Comparison of ENCODE assay signal across 1 cellular context in genomic region chr14:23301969-23302289, GRCh38.
TF ChIP-seq lines count a peak whose summit lies in the region.

No MANE protein-coding gene starts in this region.

TF ChIP-seq in HepG2, 621 proteins besides CTCF, POLR2A, EP300 and RAD21 (continued from another document and continues in another):
- TF ChIP-seq NFAT5 (CRISPR knock-in tag; IDR thresholded peaks at IDR 0.05), result peak; percentile 92; the same call in 1 of the 2 replicates
- 0 out of 2 replicates have a peak, but pooled peaks have one; percentile 56 for TF ChIP-seq ZBTB33 (CRISPR knock-in tag; IDR thresholded peaks at IDR 0.05)
- peak; percentile 92; the same call in 1 of the 2 replicates for TF ChIP-seq WIZ (CRISPR knock-in tag; IDR thresholded peaks at IDR 0.05)
- TF ChIP-seq IKZF5 (CRISPR knock-in tag; IDR thresholded peaks at IDR 0.05), result peak; percentile 95; the same call in 1 of the 2 replicates
- TF ChIP-seq NR1H2 (CRISPR knock-in tag; IDR thresholded peaks at IDR 0.05; ENCODE audit: borderline replicate concordance, low read depth), result peak; percentile 97; the same call in 1 of the 2 replicates
- peak; percentile 84; the same call in 1 of the 2 replicates for TF ChIP-seq HIC2 (CRISPR knock-in tag; IDR thresholded peaks at IDR 0.05; ENCODE audit: low read depth)
- peak; percentile 96 for TF ChIP-seq ZNF280B (CRISPR knock-in tag; IDR thresholded peaks at IDR 0.05; ENCODE audit: borderline replicate concordance)
- TF ChIP-seq ZBTB3 (CRISPR knock-in tag; IDR thresholded peaks at IDR 0.05; ENCODE audit: borderline replicate concordance, low read depth), result 0 out of 2 replicates have a peak, but pooled peaks have one; percentile 60
- TF ChIP-seq XBP1 (CRISPR knock-in tag; IDR thresholded peaks at IDR 0.05), result peak; percentile 89; the same call in 1 of the 2 replicates
- TF ChIP-seq ERF (CRISPR knock-in tag; IDR thresholded peaks at IDR 0.05), result peak; percentile 82
- TF ChIP-seq TAF15 (IDR thresholded peaks at IDR 0.05; ENCODE audit: low read depth, low read length, poor library complexity, severe bottlenecking), result peak; percentile 97
- peak; percentile 50 for TF ChIP-seq KDM2A (CRISPR knock-in tag; IDR thresholded peaks at IDR 0.05; ENCODE audit: borderline replicate concordance, low read depth)
- peak; percentile 84 for TF ChIP-seq ZBTB7A (CRISPR knock-in tag; IDR thresholded peaks at IDR 0.05)
- peak; percentile 100 for TF ChIP-seq GLI4 (CRISPR knock-in tag; IDR thresholded peaks at IDR 0.05; ENCODE audit: borderline replicate concordance)
- TF ChIP-seq ZFP37 (CRISPR knock-in tag; IDR thresholded peaks at IDR 0.05; ENCODE audit: borderline replicate concordance), result peak; percentile 98
- TF ChIP-seq ZNF343 (CRISPR knock-in tag; IDR thresholded peaks at IDR 0.05), result peak; percentile 87; the same call in 1 of the 2 replicates
- no peak for TF ChIP-seq ZNF234 (CRISPR knock-in tag; conservative IDR thresholded peaks at IDR 0.05)
- peak; percentile 88 for TF ChIP-seq KDM4B (CRISPR knock-in tag; IDR thresholded peaks at IDR 0.05)
- TF ChIP-seq TFDP2 (CRISPR knock-in tag; IDR thresholded peaks at IDR 0.05), result peak; percentile 95
- peak; percentile 47; the same call in 1 of the 2 replicates for TF ChIP-seq ZNF652 (CRISPR knock-in tag; IDR thresholded peaks at IDR 0.05; ENCODE audit: borderline replicate concordance, low read depth)
- peak; percentile 99 for TF ChIP-seq ZNF879 (CRISPR knock-in tag; IDR thresholded peaks at IDR 0.05)
- peak; percentile 91; the same call in 1 of the 2 replicates for TF ChIP-seq ZNF367 (CRISPR knock-in tag; IDR thresholded peaks at IDR 0.05; ENCODE audit: borderline replicate concordance)
- peak; percentile 97 for TF ChIP-seq ZMAT3 (CRISPR knock-in tag; conservative IDR thresholded peaks at IDR 0.05)
- TF ChIP-seq ZNF580 (CRISPR knock-in tag; IDR thresholded peaks at IDR 0.05; ENCODE audit: borderline replicate concordance, low read depth), result 0 out of 2 replicates have a peak, but pooled peaks have one; percentile 75
- TF ChIP-seq TFE3 (CRISPR knock-in tag; IDR thresholded peaks at IDR 0.05), result peak; percentile 73
- peak; percentile 77 for TF ChIP-seq ONECUT2 (CRISPR knock-in tag; IDR thresholded peaks at IDR 0.05)
- TF ChIP-seq FOXA1 (IDR thresholded peaks at IDR 0.05), result no peak
- no peak for TF ChIP-seq FOXA1 (CRISPR knock-in tag; IDR thresholded peaks at IDR 0.05)
- TF ChIP-seq ZNF136 (CRISPR knock-in tag; IDR thresholded peaks at IDR 0.05; ENCODE audit: low read depth), result peak; percentile 98; the same call in 1 of the 2 replicates
- peak; percentile 86; the same call in 1 of the 2 replicates for TF ChIP-seq IRF1 (CRISPR knock-in tag; IDR thresholded peaks at IDR 0.05; ENCODE audit: low read depth)
- peak; percentile 100 for TF ChIP-seq ZNF709 (CRISPR knock-in tag; IDR thresholded peaks at IDR 0.05)
- no peak for TF ChIP-seq ZNF572 (CRISPR knock-in tag; IDR thresholded peaks at IDR 0.05)
- peak; percentile 49; the same call in 1 of the 2 replicates for TF ChIP-seq ZNF788 (CRISPR knock-in tag; IDR thresholded peaks at IDR 0.05; ENCODE audit: borderline replicate concordance)
- peak; percentile 99 for TF ChIP-seq ZNF563 (CRISPR knock-in tag; IDR thresholded peaks at IDR 0.05)
- TF ChIP-seq ZNF766 (CRISPR knock-in tag; IDR thresholded peaks at IDR 0.05; ENCODE audit: borderline replicate concordance), result peak; percentile 77; the same call in 1 of the 2 replicates
- peak; percentile 67; the same call in 1 of the 2 replicates for TF ChIP-seq ZNF329 (CRISPR knock-in tag; IDR thresholded peaks at IDR 0.05; ENCODE audit: low read depth)
- TF ChIP-seq GMEB1 (CRISPR knock-in tag; IDR thresholded peaks at IDR 0.05; ENCODE audit: borderline replicate concordance), result peak; percentile 61
- TF ChIP-seq KLF16 (CRISPR knock-in tag; IDR thresholded peaks at IDR 0.05), result peak; percentile 79 to 84; a peak in 1 of 4 replicates
- peak; percentile 87 for TF ChIP-seq ZNF317 (CRISPR knock-in tag; IDR thresholded peaks at IDR 0.05)
- peak; percentile 97; the same call in 1 of the 2 replicates for TF ChIP-seq ZNF570 (CRISPR knock-in tag; IDR thresholded peaks at IDR 0.05; ENCODE audit: borderline replicate concordance)
- TF ChIP-seq PHF8 (CRISPR knock-in tag; IDR thresholded peaks at IDR 0.05), result peak; percentile 94
